ENCODE assay signal across 27 cellular contexts in genomic region chrX:103613362-103613761, GRCh38.
"Had no signal": no experiment of that assay in that cellular context is flagged by ENCODE, and none has a peak within 500 bp of the region (broad histone marks: within the 10 kb centered on the region; RNA-seq: fewer than 3 reads in every experiment).

No MANE protein-coding gene starts in this region.

- H3K27me3 ChIP-seq: ascending aorta, brain microvascular endothelial cell, cardiac muscle cell, Peyer's patch had no signal

- H3K9me3 ChIP-seq: ascending aorta, Peyer's patch had no signal

- H3K4me1 ChIP-seq: ascending aorta, Peyer's patch had no signal

- H3K27me3 Mint-ChIP-seq: activated CD4-positive, alpha-beta T cell treated with anti-CD3 and anti-CD28 coated beads for 36 hours; activated CD8-positive, alpha-beta T cell treated with anti-CD3 and anti-CD28 coated beads for 36 hours; T-helper 17 cell had no signal

- H3K27ac Mint-ChIP-seq: activated CD4-positive, alpha-beta T cell treated with anti-CD3 and anti-CD28 coated beads for 36 hours; activated CD8-positive, alpha-beta T cell treated with anti-CD3 and anti-CD28 coated beads for 36 hours; activated T-cell treated with anti-CD3 and anti-CD28 coated beads, Interleukin-2, amount 50 U/mL, for 72 hours; activated T-helper 2 cell treated with anti-CD3 and anti-CD28 coated beads, Interferon-gamma antibody, Interleukin-2, Interleukin-4, amounts not matched to agents 10 μg/mL and 5 μg/mL and 100 μg/mL, durations not matched to agents 14 hours and 24 hours and 36 hours; dendritic cell treated with granulocyte-macrophage colony-stimulating factor and Interleukin-4, amounts not matched to agents 40 ng/mL and 50 ng/mL, for 4 days; T-helper 17 cell had no signal

- FAIRE-seq: TTC549 had no signal

- DNase-seq: activated CD4-positive, alpha-beta T cell treated with anti-CD3 and anti-CD28 coated beads for 36 hours; activated CD4-positive, alpha-beta T cell treated with anti-CD3 and anti-CD28 coated beads, Interleukin-2, amount 50 U/mL, for 1 hour; activated CD4-positive, CD25-positive, alpha-beta regulatory T cell; activated CD8-positive, alpha-beta memory T cell treated with anti-CD3 and anti-CD28 coated beads, Interleukin-2, amount 50 U/mL, for 4 hours; activated CD8-positive, alpha-beta T cell treated with anti-CD3 and anti-CD28 coated beads for 36 hours; activated naive CD4-positive, alpha-beta T cell treated with anti-CD3 and anti-CD28 coated beads, Interleukin-2, amount 50 U/mL, for 16 hours; activated T-cell treated with anti-CD3 and anti-CD28 coated beads, Interleukin-2, amount 50 U/mL, for 72 hours; brain microvascular endothelial cell; Karpas-422; NCI-H1105 treated with DMSO at 0.1 percent for 48 hours; NCI-H146; NCI-H1930; NCI-H2171; NCI-H2227 treated with DMSO at 0.1 percent for 48 hours; NCI-H510A; NCI-H526 treated with DMSO at 0.1 percent for 48 hours; NCI-H82; Peyer's patch; SHP77 treated with DMSO at 0.1 percent for 48 hours; T-helper 17 cell; T-helper 9 cell had no signal

- H3K27ac ChIP-seq: ascending aorta, brain microvascular endothelial cell, cardiac muscle cell, Peyer's patch, VCaP had no signal

- H3K4me1 Mint-ChIP-seq: activated CD4-positive, alpha-beta T cell treated with anti-CD3 and anti-CD28 coated beads for 36 hours; T-helper 17 cell had no signal

- ATAC-seq: activated CD4-positive, alpha-beta T cell treated with anti-CD3 and anti-CD28 coated beads for 36 hours; activated CD8-positive, alpha-beta T cell treated with anti-CD3 and anti-CD28 coated beads for 36 hours; activated T-cell treated with anti-CD3 and anti-CD28 coated beads, Interleukin-2, amount 50 U/mL, for 72 hours; T-helper 17 cell had no signal

- H3K4me3 ChIP-seq: ascending aorta, cardiac muscle cell, Peyer's patch had no signal

- H3K36me3 ChIP-seq: ascending aorta, brain microvascular endothelial cell, cardiac muscle cell, Peyer's patch had no signal

- H3K4me3 Mint-ChIP-seq: activated CD4-positive, alpha-beta T cell treated with anti-CD3 and anti-CD28 coated beads for 36 hours; activated CD8-positive, alpha-beta T cell treated with anti-CD3 and anti-CD28 coated beads for 36 hours; activated T-cell treated with anti-CD3 and anti-CD28 coated beads, Interleukin-2, amount 50 U/mL, for 72 hours; dendritic cell treated with granulocyte-macrophage colony-stimulating factor and Interleukin-4, amounts not matched to agents 40 ng/mL and 50 ng/mL, for 4 days; T-helper 17 cell had no signal

- H3K9me3 Mint-ChIP-seq: activated CD8-positive, alpha-beta T cell treated with anti-CD3 and anti-CD28 coated beads for 36 hours; activated T-cell treated with anti-CD3 and anti-CD28 coated beads, Interleukin-2, amount 50 U/mL, for 72 hours; activated T-helper 2 cell treated with anti-CD3 and anti-CD28 coated beads, Interferon-gamma antibody, Interleukin-2, Interleukin-4, amounts not matched to agents 10 μg/mL and 5 μg/mL and 100 μg/mL, durations not matched to agents 14 hours and 24 hours and 36 hours; dendritic cell treated with granulocyte-macrophage colony-stimulating factor and Interleukin-4, amounts not matched to agents 40 ng/mL and 50 ng/mL, for 4 days had no signal
